Comparison of ENCODE assay signal across 25 cellular contexts in the genomic region with DNA sequence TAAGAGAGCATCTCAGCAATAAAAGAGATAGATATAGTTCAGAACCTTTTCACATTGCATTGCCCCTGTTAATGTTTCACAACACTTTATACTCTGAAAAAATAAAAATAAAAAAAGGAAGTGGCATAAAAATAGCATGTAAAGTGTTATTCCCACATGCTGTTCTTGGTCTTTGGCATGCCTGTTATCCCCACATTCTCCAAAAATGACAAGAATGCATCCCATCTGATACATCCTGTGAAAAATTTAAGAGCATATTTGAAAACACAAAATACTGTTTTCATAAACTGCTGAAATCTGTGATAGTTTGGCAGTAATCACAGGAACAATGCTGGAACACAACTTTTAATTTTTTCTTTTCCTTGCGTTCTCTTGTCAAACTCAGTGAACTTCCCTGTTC.
DNase-seq lines count a peak whose midpoint lies in the region; ATAC-seq and TF ChIP-seq lines count a peak whose summit lies in the region.
"Had no signal": no experiment of that assay in that cellular context is flagged by ENCODE, and none has a peak within 500 bp of the region (broad histone marks: within the 10 kb centered on the region; RNA-seq: fewer than 3 reads in every experiment).

No MANE protein-coding gene starts in this region.

- H3K4me3 ChIP-seq in BJ (ENCODE audit: low read depth, low read length) (no peak overlapping the region), IMR-90 (ENCODE audit: insufficient read depth, low read depth, low read length) (no peak overlapping the region), lower lobe of right lung (no peak overlapping the region)
- H3K4me3 ChIP-seq: cardiac muscle cell, lung, right atrium auricular region had no signal

- H3K9me3 ChIP-seq in IMR-90 (ENCODE audit: control insufficient read depth, insufficient read depth, low read length) (no peaks in the 10 kb centered on the region), lower lobe of right lung (no peaks in the 10 kb centered on the region)
- H3K9me3 ChIP-seq: right atrium auricular region had no signal

- no peak for TF ChIP-seq POLR2A in IMR-90 (IDR thresholded peaks at IDR 0.05; ENCODE audit: low read depth, low read length)

- no peak overlapping the region for H4K91ac ChIP-seq in IMR-90 (ENCODE audit: insufficient read depth, low read depth, low read length)

- H4K5ac ChIP-seq in IMR-90 (ENCODE audit: low read depth, low read length), result no peak overlapping the region

- DNase-seq in BJ (ENCODE audit: low read depth) (peak; percentile 67), IMR-90 (peak; percentile 8), astrocyte of the hippocampus (ENCODE audit: low read depth, low spot score) (peak; percentile 13), lower lobe of right lung (no peak), NCI-H524 (lab: John Stamatoyannopoulos, UW) (no peak)
- DNase-seq in activated T-cell treated with anti-CD3 and anti-CD28 coated beads, Interleukin-2, amount 50 U/mL, for 1 hour, result no peak
- DNase-seq in activated CD4-positive, alpha-beta T cell treated with anti-CD3 and anti-CD28 coated beads for 48 hours, result no peak
- DNase-seq: activated CD4-positive, alpha-beta memory T cell treated with anti-CD3 and anti-CD28 coated beads, Interleukin-2, amount 10 ng/mL, durations not matched to agents 7 days and 5 days; activated CD8-positive, alpha-beta memory T cell treated with anti-CD3 and anti-CD28 coated beads, Interleukin-2, amount 50 U/mL, for 48 hours; anterior cingulate cortex; DMS79 treated with DMSO at 0.1 percent for 48 hours; Kasumi-1; NCI-H1092 treated with DMSO at 0.1 percent for 48 hours; NCI-H187; NCI-H2171; NCI-H526; stimulated activated CD4-positive, alpha-beta T cell treated with anti-CD3 and anti-CD28 coated beads, Interleukin-4, amount 100 ng/mL, for 1 hour had no signal

- dilution Hi-C loops in IMR-90 (cut with HindIII; ENCODE audit: low sequenced_read_pairs, unreplicated experiment), result no loop called here

- no peak overlapping the region for H3K56ac ChIP-seq in IMR-90 (ENCODE audit: extremely low read depth, insufficient read depth, low read length)

- POLR2A ChIA-PET in BJ (lab: Charles Lee), result interaction anchor here (0.6 kb wide), 1 partner anchor 25 kb away, joined by 4 read pairs; no protein-coding TSS in a partner anchor
- POLR2A ChIA-PET in IMR-90 (lab: Charles Lee; ENCODE audit: unreplicated experiment), result no interaction called here

- TF ChIP-seq CTCF in BJ (IDR thresholded peaks at IDR 0.05; ENCODE audit: insufficient read depth, low read depth, low read length) (no peak), IMR-90 (conservative IDR thresholded peaks at IDR 0.05; ENCODE audit: low read depth, low read length) (no peak), lower lobe of right lung (IDR thresholded peaks at IDR 0.05) (no peak)

- H3K36me3 ChIP-seq in BJ (ENCODE audit: control insufficient read depth, insufficient read depth, low read length), result no peaks in the 10 kb centered on the region
- H3K36me3 ChIP-seq in IMR-90 (ENCODE audit: control insufficient read depth, insufficient read depth, low read length), result no peaks in the 10 kb centered on the region
- H3K36me3 ChIP-seq in lower lobe of right lung, result no peaks in the 10 kb centered on the region
- H3K36me3 ChIP-seq: cardiac muscle cell, right atrium auricular region had no signal

- no peak overlapping the region for H4K8ac ChIP-seq in IMR-90 (ENCODE audit: low read depth in 2 of 2, low read length in 2 of 2)

- no peak overlapping the region for H2BK5ac ChIP-seq in IMR-90 (ENCODE audit: low read depth, low read length, poor library complexity, severe bottlenecking)

- no peaks in the 10 kb centered on the region for H3K79me1 ChIP-seq in IMR-90 (ENCODE audit: low read depth in 1 of 2, low read length in 2 of 2)

- BruUV-seq in IMR-90 (replicated peaks; lab: Mats Ljungman, UMichigan), result no TSS peak

- no peaks in the 10 kb centered on the region for H3K4me1 ChIP-seq in IMR-90 (ENCODE audit: control insufficient read depth, insufficient read depth, low read length)
- no peaks in the 10 kb centered on the region for H3K4me1 ChIP-seq in lower lobe of right lung

- H2BK20ac ChIP-seq in IMR-90 (ENCODE audit: low read depth, low read length), result no peak overlapping the region

- H3K23ac ChIP-seq in IMR-90 (ENCODE audit: low read depth, low read length), result no peak overlapping the region

- H3K9ac ChIP-seq in IMR-90 (ENCODE audit: low read depth, low read length), result no peak overlapping the region

- H2BK120ac ChIP-seq in IMR-90 (ENCODE audit: low read depth, low read length), result no peak overlapping the region

- H3K9me1 ChIP-seq in IMR-90 (ENCODE audit: insufficient read depth, low read length), result no peaks in the 10 kb centered on the region

- H2AFZ ChIP-seq in IMR-90 (replicated peaks; ENCODE audit: low read length, poor library complexity), result no peak overlapping the region

- H3K4me2 ChIP-seq in IMR-90 (ENCODE audit: low read depth, low read length), result no peak overlapping the region

- H2AK5ac ChIP-seq in IMR-90 (ENCODE audit: low read depth, low read length), result no peak overlapping the region

- CTCF ChIA-PET in BJ (lab: Yijun Ruan, JAX), result interaction anchor here (2.0 kb wide), 1 partner anchor 9 kb away, joined by 8 read pairs; no protein-coding TSS in a partner anchor
- CTCF ChIA-PET in IMR-90 (lab: Yijun Ruan, JAX), result no interaction called here

- no peaks in the 10 kb centered on the region for H4K20me1 ChIP-seq in IMR-90 (ENCODE audit: insufficient read depth, low read length)

- in situ Hi-C loops in IMR-90 (cut with MboI; ENCODE audit: low sequenced_read_pairs), result loop anchor here (10.0 kb wide), 1 partner anchor 294 kb away; no protein-coding TSS in a partner anchor

- peak; percentile 48; the same call in 1 of the 2 replicates for ATAC-seq in IMR-90 (ENCODE audit: low read depth)
- ATAC-seq in lower lobe of right lung, result peak; percentile 26 to 45
- ATAC-seq in GM18861 (IDR thresholded peaks at IDR 0.05; ENCODE audit: unreplicated experiment), result no peak
- ATAC-seq: activated CD4-positive, CD25-positive, alpha-beta regulatory T cell treated with anti-CD3 and anti-CD28 coated beads, Interleukin-2, amount 50 U/mL, for 24 hours; activated naive CD4-positive, alpha-beta T cell treated with anti-CD3 and anti-CD28 coated beads, Interleukin-2, amount 50 U/mL, for 72 hours; stimulated activated effector memory CD8-positive, alpha-beta T cell treated with anti-CD3 and anti-CD28 coated beads, Interleukin-12 subunit alpha, Interleukin-12 subunit beta, amount 100 ng/mL, for 72 hours had no signal

- TF ChIP-seq RAD21 in IMR-90 (IDR thresholded peaks at IDR 0.05; ENCODE audit: low read length), result no peak

- no CpG with 5 or more reads among the region's 1 CpG for WGBS in IMR-90 (ENCODE audit: extremely low coverage in 2 of 2, insufficient read length in 1 of 2), 2 experiments

- no peak overlapping the region for H3K4ac ChIP-seq in IMR-90 (ENCODE audit: low read depth, low read length)

- no peak overlapping the region for H2AK9ac ChIP-seq in IMR-90 (replicated peaks; ENCODE audit: low read depth, low read length, poor library complexity)

- H3K14ac ChIP-seq in IMR-90 (replicated peaks; ENCODE audit: low read depth, low read length), result no peak overlapping the region

- H3K27ac ChIP-seq in IMR-90 (ENCODE audit: insufficient read depth, low read length) (no peak overlapping the region), lower lobe of right lung (peak overlapping the region; percentile 68)
- H3K27ac ChIP-seq: C4-2B, cardiac muscle cell had no signal

- no peak overlapping the region for H3K18ac ChIP-seq in IMR-90 (ENCODE audit: low read depth, low read length)

- no peak overlapping the region for H2BK15ac ChIP-seq in IMR-90 (ENCODE audit: low read depth, low read length)

- intact Hi-C loops in IMR-90 (cut with micrococcal nuclease), result no loop called here
- intact Hi-C loops in lower lobe of right lung (cut with DNase I), result no loop called here

- H3K27me3 ChIP-seq in BJ (ENCODE audit: control insufficient read depth, insufficient read depth, low read length), result no peaks in the 10 kb centered on the region
- H3K27me3 ChIP-seq in IMR-90 (ENCODE audit: control insufficient read depth, insufficient read depth, low read length), result no peaks in the 10 kb centered on the region
- H3K27me3 ChIP-seq in lower lobe of right lung (ENCODE audit: low read depth), result no peaks in the 10 kb centered on the region
- H3K27me3 ChIP-seq: cardiac muscle cell, right atrium auricular region had no signal

TF ChIP-seq in IMR-90, 13 proteins besides CTCF, POLR2A, EP300 and RAD21:
- TF ChIP-seq, protein P1, sequence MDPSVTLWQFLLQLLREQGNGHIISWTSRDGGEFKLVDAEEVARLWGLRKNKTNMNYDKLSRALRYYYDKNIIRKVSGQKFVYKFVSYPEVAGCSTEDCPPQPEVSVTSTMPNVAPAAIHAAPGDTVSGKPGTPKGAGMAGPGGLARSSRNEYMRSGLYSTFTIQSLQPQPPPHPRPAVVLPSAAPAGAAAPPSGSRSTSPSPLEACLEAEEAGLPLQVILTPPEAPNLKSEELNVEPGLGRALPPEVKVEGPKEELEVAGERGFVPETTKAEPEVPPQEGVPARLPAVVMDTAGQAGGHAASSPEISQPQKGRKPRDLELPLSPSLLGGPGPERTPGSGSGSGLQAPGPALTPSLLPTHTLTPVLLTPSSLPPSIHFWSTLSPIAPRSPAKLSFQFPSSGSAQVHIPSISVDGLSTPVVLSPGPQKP (IDR thresholded peaks at IDR 0.05; ENCODE audit: borderline replicate concordance, low read depth, low read length), result no peak
- TF ChIP-seq CHD1 (IDR thresholded peaks at IDR 0.05; ENCODE audit: low read depth, low read length) (no peak), FOS (IDR thresholded peaks at IDR 0.05; ENCODE audit: low read depth, low read length) (no peak)

Comparison
In these comparisons a context has a peak if more than half of its experiments do, and no peak if none do; other contexts are left out.
1. DNase-seq: peak in BJ (single experiment), IMR-90 (single experiment) and astrocyte of the hippocampus (single experiment); none in lower lobe of right lung (single experiment), NCI-H524 (0 of 2), activated T-cell treated with anti-CD3 and anti-CD28 coated beads, Interleukin-2, amount 50 U/mL, for 1 hour (single experiment) and activated CD4-positive, alpha-beta T cell treated with anti-CD3 and anti-CD28 coated beads for 48 hours (single experiment).